29 cellular contexts compared by ENCODE assay signal in the genomic region with DNA sequence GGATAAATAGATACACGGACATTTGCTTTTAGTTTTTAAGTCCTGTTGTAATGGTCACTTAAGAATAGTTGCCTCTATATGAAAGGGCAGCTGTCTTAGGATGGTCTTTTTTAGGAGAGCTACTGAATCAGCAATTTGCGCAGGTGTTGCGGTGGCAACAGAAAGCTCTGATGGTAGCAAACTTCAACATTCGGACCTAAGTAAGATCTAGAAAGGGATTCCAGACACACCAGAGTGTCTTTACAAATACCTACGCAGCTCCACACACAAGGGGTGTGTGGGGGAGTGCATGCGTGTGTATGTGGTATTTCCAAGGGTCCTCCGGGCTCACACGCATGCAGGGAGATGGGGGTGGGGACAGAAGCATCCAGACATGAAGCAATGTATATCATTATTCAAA.
"Had no signal": no experiment of that assay in that cellular context is flagged by ENCODE, and none has a peak within 500 bp of the region (broad histone marks: within the 10 kb centered on the region; RNA-seq: fewer than 3 reads in every experiment).

No MANE protein-coding gene starts in this region.

- H3K4me3 ChIP-seq: heart right ventricle had no signal

- H3K9me3 ChIP-seq: heart right ventricle had no signal

- H3K27ac ChIP-seq: brain microvascular endothelial cell, heart right ventricle, WERI-Rb-1 had no signal

- FAIRE-seq: astrocyte, colon, endometrium, frontal cortex had no signal

- H3K36me3 ChIP-seq: brain microvascular endothelial cell, heart right ventricle, WERI-Rb-1 had no signal

- ATAC-seq: activated CD4-positive, CD25-positive, alpha-beta regulatory T cell treated with anti-CD3 and anti-CD28 coated beads, Interleukin-2, amount 50 U/mL, for 24 hours; activated CD8-positive, alpha-beta T cell treated with anti-CD3 and anti-CD28 coated beads for 36 hours; activated T-cell treated with anti-CD3 and anti-CD28 coated beads, Interleukin-2, amount 50 U/mL, for 4 hours; activated T-helper 17 cell treated with anti-CD3 and anti-CD28 coated beads, Interleukin-2, amount 50 U/mL, for 72 hours; esophagus mucosa; heart right ventricle; T-helper 17 cell had no signal

- DNase-seq: activated B cell treated with CpG ODN at 0.5 μM for 24 hours; activated CD4-positive, alpha-beta T cell treated with anti-CD3 and anti-CD28 coated beads for 48 hours; activated CD4-positive, alpha-beta T cell treated with anti-CD3 and anti-CD28 coated beads, Interleukin-2, amount 50 U/mL, for 1 hour; activated CD4-positive, alpha-beta T cell treated with anti-CD3 and anti-CD28 coated beads, Interleukin-2, amount 50 U/mL, for 48 hours; activated CD8-positive, alpha-beta memory T cell treated with anti-CD3 and anti-CD28 coated beads for 24 hours; activated CD8-positive, alpha-beta T cell treated with anti-CD3 and anti-CD28 coated beads for 36 hours; activated effector memory CD4-positive, alpha-beta T cell treated with Interleukin-2 at 50 U/mL for 16 hours; activated gamma-delta T cell treated with Interleukin-2 at 50 U/mL for 16 hours; activated naive CD4-positive, alpha-beta T cell treated with anti-CD3 and anti-CD28 coated beads, Interleukin-2, amount 50 U/mL, for 16 hours; activated naive CD4-positive, alpha-beta T cell treated with Interleukin-2 at 50 U/mL for 16 hours; activated T-cell treated with anti-CD3 and anti-CD28 coated beads, Interleukin-2, amount 50 U/mL, for 4 hours; amniotic stem cell; anterior cingulate cortex; brain microvascular endothelial cell; caudate nucleus; effector CD8-positive, alpha-beta T cell; foreskin fibroblast; heart right ventricle; T-helper 1 cell; T-helper 17 cell; T1000; WERI-Rb-1 had no signal
